ENCODE assay signal across 8 cellular contexts in the genomic region with DNA sequence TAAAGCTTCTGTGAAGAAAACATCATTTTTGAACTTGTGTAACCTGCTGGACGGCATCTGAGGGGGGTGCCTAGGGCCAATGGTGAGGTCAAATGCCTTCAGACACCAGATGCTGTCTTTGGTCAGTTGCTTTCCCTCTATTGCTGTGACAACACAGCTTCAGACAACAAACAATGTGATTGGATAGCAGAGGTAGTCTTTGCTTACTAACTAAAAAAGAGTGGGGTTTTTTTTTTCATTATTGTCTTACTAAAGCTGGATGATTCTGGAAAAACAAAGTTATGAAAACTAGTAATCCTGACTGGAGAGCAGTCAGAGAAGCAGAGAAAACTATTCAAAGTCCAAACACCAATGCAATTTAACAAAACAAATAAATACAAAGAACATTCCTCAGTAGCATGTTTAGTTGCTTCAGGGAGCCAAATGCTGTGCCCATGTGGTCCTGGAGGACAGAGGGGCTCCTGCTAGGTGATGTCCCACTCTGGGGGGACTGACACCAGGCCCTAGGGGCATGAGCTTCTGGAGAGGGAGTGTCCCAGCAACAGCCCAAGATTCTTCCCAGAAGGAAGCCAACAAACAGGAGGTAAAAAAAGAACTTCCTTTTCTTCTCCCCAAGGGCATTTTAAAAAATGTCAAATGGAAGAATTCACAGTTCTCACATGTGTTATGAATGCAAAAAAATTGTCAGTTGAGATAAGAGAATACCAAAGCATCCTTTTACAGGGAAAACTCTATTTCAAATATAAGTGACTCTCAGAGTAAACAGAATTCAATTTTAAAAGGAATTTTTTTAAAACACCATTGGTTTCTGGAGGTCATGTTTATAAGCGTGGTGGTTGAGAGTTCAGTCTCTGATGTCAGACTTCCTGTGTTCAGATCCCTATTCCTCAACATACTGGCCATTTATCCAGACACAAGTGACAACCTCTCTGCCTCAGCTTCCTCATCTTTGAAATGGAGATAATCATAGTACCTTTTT.
DNase-seq lines count a peak whose midpoint lies in the region; ATAC-seq, FAIRE-seq and TF ChIP-seq lines count a peak whose summit lies in the region.
"Had no signal": no experiment of that assay in that cellular context is flagged by ENCODE, and none has a peak within 500 bp of the region (broad histone marks: within the 10 kb centered on the region; RNA-seq: fewer than 3 reads in every experiment).

No MANE protein-coding gene starts in this region.

- DNase-seq in HCEC 1CT (peak; percentile 69), astrocyte of the spinal cord (ENCODE audit: low read depth, low spot score) (peak; percentile 76), left kidney (ENCODE audit: low read depth, low spot score) (peak; percentile 76), GM12891 (ENCODE audit: insufficient read length, low spot score) (no peak)
- DNase-seq in activated CD4-positive, CD25-positive, alpha-beta regulatory T cell (lab: John Stamatoyannopoulos, UW) = no peak
- DNase-seq: NCI-H1048 had no signal

- no peak for ATAC-seq in GM18870 (IDR thresholded peaks at IDR 0.05; ENCODE audit: unreplicated experiment)

- TF ChIP-seq CTCF in astrocyte of the spinal cord (IDR thresholded peaks at IDR 0.05; ENCODE audit: low read depth, low read length) = no peak

- TF ChIP-seq POLR2A in GM12891 (IDR thresholded peaks at IDR 0.05; ENCODE audit: low read depth, low read length) = no peak

- H3K36me3 ChIP-seq in stomach smooth muscle (ENCODE audit: control insufficient read depth in 2 of 2, insufficient read depth in 2 of 2, low read length in 2 of 2) = peaks cover 2 to 4% of the 10 kb centered on the region in 2 donors

- no peak for FAIRE-seq in GM12891 (lab: Jason Lieb, UNC)

- no peaks in the 10 kb centered on the region for H3K4me1 ChIP-seq in stomach smooth muscle (ENCODE audit: control insufficient read depth, insufficient read depth, low read length)

- no peaks in the 10 kb centered on the region for H3K9me3 ChIP-seq in stomach smooth muscle (ENCODE audit: control insufficient read depth in 2 of 2, low read length in 2 of 2)

- H3K4me3 ChIP-seq in astrocyte of the spinal cord (ENCODE audit: low read depth, low read length) (no peak overlapping the region), stomach smooth muscle (ENCODE audit: low read length in 2 of 2) (no peak overlapping the region)

- no peaks in the 10 kb centered on the region for H3K27me3 ChIP-seq in stomach smooth muscle (ENCODE audit: control insufficient read depth in 1 of 2, insufficient read depth in 2 of 2, low read length in 2 of 2)

- in situ Hi-C loops in astrocyte of the spinal cord (cut with HindIII; ENCODE audit: low sequenced_read_pairs) = no loop called here

- H3K9ac ChIP-seq in stomach smooth muscle (ENCODE audit: low read length in 2 of 2) = no peak overlapping the region

- peak overlapping the region; percentile 53 for H3K27ac ChIP-seq in stomach smooth muscle (ENCODE audit: low read length)

TF ChIP-seq in GM12891, 5 proteins besides CTCF, POLR2A, EP300 and RAD21:
- TF ChIP-seq POU2F2 (IDR thresholded peaks at IDR 0.05; ENCODE audit: low read depth, low read length) (no peak), TAF1 (IDR thresholded peaks at IDR 0.05; ENCODE audit: low read depth, low read length) (no peak)

Comparison
In these comparisons a context has a peak if more than half of its experiments do, and no peak if none do; other contexts are left out.
1. DNase-seq: peak in HCEC 1CT (single experiment), astrocyte of the spinal cord (single experiment) and left kidney (single experiment); none in GM12891 (single experiment) and activated CD4-positive, CD25-positive, alpha-beta regulatory T cell (0 of 4).